Comparison of ENCODE assay signal across 27 cellular contexts in genomic region chr20:62534526-62535221, GRCh38. TPM values are rescaled to one million over a fixed set of nuclear protein-coding genes. Genes with fewer than 3 reads are reported as not detected.
"Had no signal": no experiment of that assay in that cellular context is flagged by ENCODE, and none has a peak within 500 bp of the region (broad histone marks: within the 10 kb centered on the region; RNA-seq: fewer than 3 reads in every experiment).

No MANE protein-coding gene starts in this region.

- H3K9me3 ChIP-seq: gastroesophageal sphincter, heart left ventricle, prostate gland, sigmoid colon, spleen, suprapubic skin, transverse colon, upper lobe of right lung, uterus had no signal

- H3K4me1 ChIP-seq: neural progenitor cell, prostate gland, spleen, upper lobe of right lung had no signal

- H3K36me3 ChIP-seq: gastroesophageal sphincter, heart left ventricle, neural progenitor cell, prostate gland, sigmoid colon, spleen, suprapubic skin, transverse colon, upper lobe of right lung, uterus had no signal

- DNase-seq: dorsolateral prefrontal cortex; effector CD4-positive, alpha-beta T cell; foreskin fibroblast; heart left ventricle; kidney; naive B cell; nucleus accumbens; right cardiac atrium; sigmoid colon; spleen; stimulated activated CD4-positive, alpha-beta T cell treated with anti-CD3 and anti-CD28 coated beads, Interleukin-4, amount 100 ng/mL, for 4 hours; transverse colon; upper lobe of right lung; uterus had no signal

- ATAC-seq: esophagus mucosa; gastroesophageal sphincter; heart left ventricle; left lobe of liver; right cardiac atrium; stimulated activated memory B cell treated with anti-CD40 and anti-IgM and Interleukin-4, amounts not matched to agents 10 μg/mL and 1 μg/mL and 100 μg/mL, for 72 hours; upper lobe of right lung had no signal

- H3K9ac ChIP-seq: neural progenitor cell had no signal

- H3K4me3 ChIP-seq: dorsolateral prefrontal cortex, gastroesophageal sphincter, heart left ventricle, hepatocyte, lung, neural progenitor cell, prostate gland, sigmoid colon, skin epidermis, spleen, suprapubic skin, transverse colon, upper lobe of right lung, uterus had no signal

- H3K27ac ChIP-seq: dorsolateral prefrontal cortex, gastroesophageal sphincter, hepatocyte, neural progenitor cell, prostate gland, sigmoid colon, skin epidermis, spleen, suprapubic skin, transverse colon, upper lobe of right lung, uterus had no signal

- H3K27me3 ChIP-seq: hepatocyte, neural progenitor cell, sigmoid colon, uterus had no signal

- H3K4me2 ChIP-seq: hepatocyte, neural progenitor cell had no signal

RNA-seq across cellular contexts. Expression of gene GATA5, which starts 58.9 kb away (rescaled TPM):
- total RNA-seq: esophagus mucosa, mononuclear cell, osteocyte, renal cortical epithelial cell, transverse colon had no signal
